Comparison of ENCODE assay signal across 13 cellular contexts in the genomic region with DNA sequence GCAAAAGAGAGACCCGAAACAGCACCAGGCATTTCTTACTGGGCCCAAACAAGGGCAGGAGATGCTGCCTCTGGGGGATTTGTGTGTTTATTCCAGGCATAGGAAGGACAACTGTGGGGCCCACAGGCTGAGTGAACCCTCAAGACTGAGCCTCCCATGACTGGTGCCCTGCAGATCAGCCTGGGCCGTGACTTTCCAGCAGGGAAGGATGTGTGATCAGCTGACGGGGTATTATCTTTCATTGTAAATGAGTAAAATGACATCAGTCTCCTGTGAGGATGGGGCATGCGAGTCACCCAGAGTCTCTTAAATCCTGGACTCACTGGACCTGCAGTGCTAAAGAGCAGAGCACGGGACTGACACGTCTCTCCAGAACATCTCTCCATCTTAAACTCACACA. TPM values are rescaled to one million over a fixed set of nuclear protein-coding genes. Genes with fewer than 3 reads are reported as not detected.
DNase-seq lines count a peak whose midpoint lies in the region; ATAC-seq, FAIRE-seq and TF ChIP-seq lines count a peak whose summit lies in the region.
"Had no signal": no experiment of that assay in that cellular context is flagged by ENCODE, and none has a peak within 500 bp of the region (broad histone marks: within the 10 kb centered on the region; RNA-seq: fewer than 3 reads in every experiment).

No MANE protein-coding gene starts in this region.

- peaks cover 33% of the 10 kb centered on the region for H3K4me1 Mint-ChIP-seq in GM23338

- no peak overlapping the region; the same call in 2 of the 3 replicates for H3K4me3 Mint-ChIP-seq in GM23338
- H3K4me3 Mint-ChIP-seq: WTC11 had no signal

- TF ChIP-seq CTCF in GM23338 (conservative IDR thresholded peaks at IDR 0.05; ENCODE audit: low read depth in 2 of 2), result no peak
- no peak for TF ChIP-seq CTCF in epithelial cell of esophagus (IDR thresholded peaks at IDR 0.05; ENCODE audit: insufficient read depth, low read depth, low read length, missing control alignments)
- no peak for TF ChIP-seq CTCF in osteoblast (IDR thresholded peaks at IDR 0.05; ENCODE audit: extremely low read depth, low read depth, low read length)
- no peak for TF ChIP-seq CTCF in D721Med (IDR thresholded peaks at IDR 0.05; ENCODE audit: insufficient read depth, missing control alignments)

- H3K27me3 ChIP-seq in GM23338 (ENCODE audit: insufficient read depth) (peaks cover 9% of the 10 kb centered on the region; the same call in 1 of the 2 replicates), osteoblast (ENCODE audit: insufficient read depth, low read length) (peaks cover 13% of the 10 kb centered on the region)

- peaks cover 5% of the 10 kb centered on the region; the same call in 1 of the 3 replicates for H3K36me3 Mint-ChIP-seq in GM23338 (ENCODE audit: low read depth)
- H3K36me3 Mint-ChIP-seq: WTC11 had no signal

- H3K4me1 ChIP-seq in GM23338 (ENCODE audit: insufficient read depth) (peaks cover 26% of the 10 kb centered on the region), osteoblast (ENCODE audit: insufficient read depth, low read length) (peaks cover 9% of the 10 kb centered on the region)

- no peaks in the 10 kb centered on the region for H3K36me3 ChIP-seq in GM23338 (ENCODE audit: insufficient read depth)
- no peaks in the 10 kb centered on the region for H3K36me3 ChIP-seq in osteoblast (ENCODE audit: insufficient read depth, low read length)

- DNase-seq in GM23338 (ENCODE audit: low spot score) (no peak), NCI-H510A treated with DMSO at 0.1 percent for 48 hours (lab: John Stamatoyannopoulos, UW) (peak; percentile 65), epithelial cell of esophagus (ENCODE audit: low read depth) (peak; percentile 63), osteoblast (ENCODE audit: insufficient read length, low spot score, missing footprints) (peak; percentile 91), NCI-H2029 treated with DMSO at 0.1 percent for 48 hours (lab: John Stamatoyannopoulos, UW) (no peak), D721Med (ENCODE audit: insufficient read length, low spot score) (no peak)
- no peak for DNase-seq in activated CD8-positive, alpha-beta memory T cell treated with anti-CD3 and anti-CD28 coated beads, Interleukin-2, amount 50 U/mL, for 4 hours
- DNase-seq: activated T-cell treated with anti-CD3 and anti-CD28 coated beads, Interleukin-2, amount 50 U/mL, for 48 hours; NCI-H1694 had no signal

- H4K20me1 ChIP-seq in GM23338 (replicated peaks; ENCODE audit: insufficient read depth), result no peaks in the 10 kb centered on the region
- H4K20me1 ChIP-seq in osteoblast (ENCODE audit: insufficient read depth, low read length), result peaks cover 5% of the 10 kb centered on the region

- H3K27ac ChIP-seq in GM23338 (ENCODE audit: low read depth) (no peak overlapping the region), osteoblast (ENCODE audit: low read depth, low read length) (no peak overlapping the region)

- H3F3A ChIP-seq in GM23338 (replicated peaks; ENCODE audit: low read depth), result peaks cover 20% of the 10 kb centered on the region; the same call in 1 of the 2 replicates

- H3K4me2 ChIP-seq in GM23338 (no peak overlapping the region), osteoblast (ENCODE audit: insufficient read depth, low read length) (no peak overlapping the region)

- no peaks in the 10 kb centered on the region; the same call in 2 of the 3 replicates for H3K9me3 Mint-ChIP-seq in GM23338
- H3K9me3 Mint-ChIP-seq: WTC11 had no signal

- H3K79me2 ChIP-seq in GM23338 (replicated peaks; ENCODE audit: insufficient read depth) (peaks cover 3% of the 10 kb centered on the region; the same call in 1 of the 2 replicates), osteoblast (ENCODE audit: insufficient read depth, low read length) (peaks cover 5% of the 10 kb centered on the region)

- H3K27ac Mint-ChIP-seq in GM23338, result peak overlapping the region; percentile 84

- no peak for FAIRE-seq in D721Med (lab: Jason Lieb, UNC)
- FAIRE-seq: frontal cortex had no signal

- peaks cover 29% of the 10 kb centered on the region for H3K27me3 Mint-ChIP-seq in GM23338 (ENCODE audit: insufficient read depth, low read depth, poor library complexity)

- ATAC-seq in GM23338 (no peak), HG03460 (IDR thresholded peaks at IDR 0.05; ENCODE audit: unreplicated experiment) (no peak)
- ATAC-seq: right cardiac atrium, WTC11 had no signal

- H3K4me3 ChIP-seq in GM23338 (no peak overlapping the region), epithelial cell of esophagus (ENCODE audit: low read length) (no peak overlapping the region), osteoblast (ENCODE audit: insufficient read depth, low read length) (no peak overlapping the region)

- H2AFZ ChIP-seq in GM23338 (no peak overlapping the region), osteoblast (ENCODE audit: low read length) (peak overlapping the region; percentile 29)

- no peaks in the 10 kb centered on the region for H3K9me2 ChIP-seq in GM23338 (ENCODE audit: insufficient read depth)

- no peaks in the 10 kb centered on the region for H3K9me3 ChIP-seq in osteoblast (ENCODE audit: low read depth, low read length)

TF ChIP-seq in GM23338, 12 proteins besides CTCF, POLR2A, EP300 and RAD21 (continues in another document):
- TF ChIP-seq, protein P1, sequence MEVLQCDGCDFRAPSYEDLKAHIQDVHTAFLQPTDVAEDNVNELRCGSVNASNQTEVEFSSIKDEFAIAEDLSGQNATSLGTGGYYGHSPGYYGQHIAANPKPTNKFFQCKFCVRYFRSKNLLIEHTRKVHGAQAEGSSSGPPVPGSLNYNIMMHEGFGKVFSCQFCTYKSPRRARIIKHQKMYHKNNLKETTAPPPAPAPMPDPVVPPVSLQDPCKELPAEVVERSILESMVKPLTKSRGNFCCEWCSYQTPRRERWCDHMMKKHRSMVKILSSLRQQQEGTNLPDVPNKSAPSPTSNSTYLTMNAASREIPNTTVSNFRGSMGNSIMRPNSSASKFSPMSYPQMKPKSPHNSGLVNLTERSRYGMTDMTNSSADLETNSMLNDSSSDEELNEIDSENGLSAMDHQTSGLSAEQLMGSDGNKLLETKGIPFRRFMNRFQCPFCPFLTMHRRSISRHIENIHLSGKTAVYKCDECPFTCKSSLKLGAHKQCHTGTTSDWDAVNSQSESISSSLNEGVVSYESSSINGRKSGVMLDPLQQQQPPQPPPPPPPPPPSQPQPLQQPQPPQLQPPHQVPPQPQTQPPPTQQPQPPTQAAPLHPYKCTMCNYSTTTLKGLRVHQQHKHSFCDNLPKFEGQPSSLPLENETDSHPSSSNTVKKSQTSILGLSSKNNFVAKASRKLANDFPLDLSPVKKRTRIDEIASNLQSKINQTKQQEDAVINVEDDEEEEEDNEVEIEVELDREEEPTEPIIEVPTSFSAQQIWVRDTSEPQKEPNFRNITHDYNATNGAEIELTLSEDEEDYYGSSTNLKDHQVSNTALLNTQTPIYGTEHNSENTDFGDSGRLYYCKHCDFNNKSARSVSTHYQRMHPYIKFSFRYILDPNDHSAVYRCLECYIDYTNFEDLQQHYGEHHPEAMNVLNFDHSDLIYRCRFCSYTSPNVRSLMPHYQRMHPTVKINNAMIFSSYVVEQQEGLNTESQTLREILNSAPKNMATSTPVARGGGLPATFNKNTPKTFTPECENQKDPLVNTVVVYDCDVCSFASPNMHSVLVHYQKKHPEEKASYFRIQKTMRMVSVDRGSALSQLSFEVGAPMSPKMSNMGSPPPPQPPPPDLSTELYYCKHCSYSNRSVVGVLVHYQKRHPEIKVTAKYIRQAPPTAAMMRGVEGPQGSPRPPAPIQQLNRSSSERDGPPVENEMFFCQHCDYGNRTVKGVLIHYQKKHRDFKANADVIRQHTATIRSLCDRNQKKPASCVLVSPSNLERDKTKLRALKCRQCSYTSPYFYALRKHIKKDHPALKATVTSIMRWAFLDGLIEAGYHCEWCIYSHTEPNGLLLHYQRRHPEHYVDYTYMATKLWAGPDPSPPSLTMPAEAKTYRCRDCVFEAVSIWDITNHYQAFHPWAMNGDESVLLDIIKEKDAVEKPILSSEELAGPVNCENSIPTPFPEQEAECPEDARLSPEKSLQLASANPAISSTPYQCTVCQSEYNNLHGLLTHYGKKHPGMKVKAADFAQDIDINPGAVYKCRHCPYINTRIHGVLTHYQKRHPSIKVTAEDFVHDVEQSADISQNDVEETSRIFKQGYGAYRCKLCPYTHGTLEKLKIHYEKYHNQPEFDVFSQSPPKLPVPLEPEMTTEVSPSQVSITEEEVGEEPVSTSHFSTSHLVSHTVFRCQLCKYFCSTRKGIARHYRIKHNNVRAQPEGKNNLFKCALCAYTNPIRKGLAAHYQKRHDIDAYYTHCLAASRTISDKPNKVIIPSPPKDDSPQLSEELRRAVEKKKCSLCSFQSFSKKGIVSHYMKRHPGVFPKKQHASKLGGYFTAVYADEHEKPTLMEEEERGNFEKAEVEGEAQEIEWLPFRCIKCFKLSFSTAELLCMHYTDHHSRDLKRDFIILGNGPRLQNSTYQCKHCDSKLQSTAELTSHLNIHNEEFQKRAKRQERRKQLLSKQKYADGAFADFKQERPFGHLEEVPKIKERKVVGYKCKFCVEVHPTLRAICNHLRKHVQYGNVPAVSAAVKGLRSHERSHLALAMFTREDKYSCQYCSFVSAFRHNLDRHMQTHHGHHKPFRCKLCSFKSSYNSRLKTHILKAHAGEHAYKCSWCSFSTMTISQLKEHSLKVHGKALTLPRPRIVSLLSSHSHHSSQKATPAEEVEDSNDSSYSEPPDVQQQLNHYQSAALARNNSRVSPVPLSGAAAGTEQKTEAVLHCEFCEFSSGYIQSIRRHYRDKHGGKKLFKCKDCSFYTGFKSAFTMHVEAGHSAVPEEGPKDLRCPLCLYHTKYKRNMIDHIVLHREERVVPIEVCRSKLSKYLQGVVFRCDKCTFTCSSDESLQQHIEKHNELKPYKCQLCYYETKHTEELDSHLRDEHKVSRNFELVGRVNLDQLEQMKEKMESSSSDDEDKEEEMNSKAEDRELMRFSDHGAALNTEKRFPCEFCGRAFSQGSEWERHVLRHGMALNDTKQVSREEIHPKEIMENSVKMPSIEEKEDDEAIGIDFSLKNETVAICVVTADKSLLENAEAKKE (CRISPR knock-in tag; IDR thresholded peaks at IDR 0.05), result no peak
- TF ChIP-seq CREB1 (CRISPR knock-in tag; IDR thresholded peaks at IDR 0.05; ENCODE audit: low read depth) (no peak), EZH2 (IDR thresholded peaks at IDR 0.05; ENCODE audit: low read depth, unreplicated experiment) (no peak), NANOG (IDR thresholded peaks at IDR 0.05; ENCODE audit: borderline replicate concordance) (no peak)

RNA-seq across cellular contexts. Expression of a gene that starts 3.9 kb away (rescaled TPM):
- total RNA-seq in GM23338 (2014; rRNA removed; shearing (Covaris generic)), result 26.5 and 26.7 TPM in 2 replicates
- polyA plus RNA-seq in GM23338 (2016; fragmentation: Nextera tagmentation; extraction: Ambion mirVana), result 15.0 and 15.6 TPM in 2 replicates
- 10.9 and 11.2 TPM in 2 replicates for total RNA-seq in osteoblast

RNA-seq across cellular contexts. Expression of a gene that starts 11.9 kb away (rescaled TPM):
- 1.3 and 3.0 TPM in 2 replicates for total RNA-seq in GM23338 (2014; rRNA removed; shearing (Covaris generic))
- 3.8 and 7.1 TPM in 2 replicates for polyA plus RNA-seq in GM23338 (2016; fragmentation: Nextera tagmentation; extraction: Ambion mirVana)
- not detected in 2 replicates for total RNA-seq in osteoblast
- total RNA-seq: frontal cortex had no signal

RNA-seq across cellular contexts. Expression of a gene that starts 32.6 kb away (rescaled TPM):
- 1,297 and 1,329 TPM in 2 replicates for total RNA-seq in GM23338 (2014; rRNA removed; shearing (Covaris generic))
- 686 and 730 TPM in 2 replicates for polyA plus RNA-seq in GM23338 (2016; fragmentation: Nextera tagmentation; extraction: Ambion mirVana)
- 1,373 and 1,488 TPM in 2 replicates for total RNA-seq in osteoblast

RNA-seq across cellular contexts. Expression of a gene that starts 48.6 kb away (rescaled TPM):
- total RNA-seq in GM23338 (2014; rRNA removed; shearing (Covaris generic)), result 18.5 and 25.5 TPM in 2 replicates
- 5.4 and 6.5 TPM in 2 replicates for polyA plus RNA-seq in GM23338 (2016; fragmentation: Nextera tagmentation; extraction: Ambion mirVana)
- total RNA-seq in osteoblast, result 13.8 and 16.6 TPM in 2 replicates

Comparison
In these comparisons a context has a peak if more than half of its experiments do, and no peak if none do; other contexts are left out.
1. DNase-seq: peak in NCI-H510A treated with DMSO at 0.1 percent for 48 hours (single experiment), epithelial cell of esophagus (single experiment) and osteoblast (single experiment); none in GM23338 (single experiment), activated CD8-positive, alpha-beta memory T cell treated with anti-CD3 and anti-CD28 coated beads, Interleukin-2, amount 50 U/mL, for 4 hours (single experiment), NCI-H2029 treated with DMSO at 0.1 percent for 48 hours (single experiment) and D721Med (single experiment).